Comparison of ENCODE assay signal across 8 cellular contexts in genomic region chr2:157627594-157628281, GRCh38.
DNase-seq lines count a peak whose midpoint lies in the region; ATAC-seq and TF ChIP-seq lines count a peak whose summit lies in the region.

No MANE protein-coding gene starts in this region.

- H3K4me3 ChIP-seq in BLaER1 treated with 17β-estradiol and CSF1 and Interleukin-3, amounts not matched to agents 10 nM and 100 nM, result peak overlapping the region; percentile 53 to 72 (median 62)
- peak overlapping the region; percentile 57; the same call in 1 of the 2 replicates for H3K4me3 ChIP-seq in WI38 (ENCODE audit: low read depth, low read length)
- H3K4me3 ChIP-seq in mucosa of rectum (ENCODE audit: low read length in 2 of 2), result peak overlapping the region; percentile 82

- H3K4me1 Mint-ChIP-seq in dendritic cell treated with granulocyte-macrophage colony-stimulating factor and Interleukin-4, amounts not matched to agents 40 ng/mL and 50 ng/mL, for 4 days (ENCODE audit: low read depth), result peaks cover 12% of the 10 kb centered on the region
- H3K4me1 Mint-ChIP-seq in stimulated activated naive CD8-positive, alpha-beta T cell treated with anti-CD3 and anti-CD28 coated beads, Interleukin-15, Interleukin-2, amounts not matched to agents 100 ng/mL and 50 ng/mL, for 24 hours (ENCODE audit: low read depth), result peaks cover 34% of the 10 kb centered on the region

- no peaks in the 10 kb centered on the region for H3K9me3 Mint-ChIP-seq in dendritic cell treated with granulocyte-macrophage colony-stimulating factor and Interleukin-4, amounts not matched to agents 40 ng/mL and 50 ng/mL, for 4 days
- peaks cover 6% of the 10 kb centered on the region for H3K9me3 Mint-ChIP-seq in stimulated activated naive CD8-positive, alpha-beta T cell treated with anti-CD3 and anti-CD28 coated beads, Interleukin-15, Interleukin-2, amounts not matched to agents 100 ng/mL and 50 ng/mL, for 24 hours

- H3K9ac ChIP-seq in BLaER1 treated with 17β-estradiol and CSF1 and Interleukin-3, amounts not matched to agents 10 nM and 100 nM, result peak overlapping the region in 7 of 11 experiments; percentile 51 to 66 (median 62); a peak in 7 of 22 replicates
- H3K9ac ChIP-seq in mucosa of rectum (ENCODE audit: low read depth in 1 of 2, low read length in 2 of 2), result peak overlapping the region; percentile 54 to 62

- peaks cover 18 to 32% (median 25%) of the 10 kb centered on the region in 11 experiments for H3K27me3 ChIP-seq in BLaER1 treated with 17β-estradiol and CSF1 and Interleukin-3, amounts not matched to agents 10 nM and 100 nM
- peaks cover 0 to 4% of the 10 kb centered on the region in 2 donors for H3K27me3 ChIP-seq in mucosa of rectum (ENCODE audit: control insufficient read depth in 2 of 2, insufficient read depth in 2 of 2, low read length in 2 of 2)

- TF ChIP-seq CTCF in WI38 (IDR thresholded peaks at IDR 0.05; ENCODE audit: low read depth, low read length), result no peak

- peaks cover 0 to 6% (median 0%) of the 10 kb centered on the region in 11 experiments; a peak in 4 of 22 replicates for H3K9me3 ChIP-seq in BLaER1 treated with 17β-estradiol and CSF1 and Interleukin-3, amounts not matched to agents 10 nM and 100 nM (replicated peaks in 1 of 11)
- no peaks in the 10 kb centered on the region for H3K9me3 ChIP-seq in mucosa of rectum (ENCODE audit: control insufficient read depth in 2 of 2, low read length in 2 of 2)

- no peak overlapping the region for H3K27ac Mint-ChIP-seq in dendritic cell treated with granulocyte-macrophage colony-stimulating factor and Interleukin-4, amounts not matched to agents 40 ng/mL and 50 ng/mL, for 4 days
- peak overlapping the region; percentile 81 for H3K27ac Mint-ChIP-seq in stimulated activated naive CD8-positive, alpha-beta T cell treated with anti-CD3 and anti-CD28 coated beads, Interleukin-15, Interleukin-2, amounts not matched to agents 100 ng/mL and 50 ng/mL, for 24 hours

- H3K27ac ChIP-seq in BLaER1 treated with 17β-estradiol and CSF1 and Interleukin-3, amounts not matched to agents 10 nM and 100 nM, result no peak overlapping the region
- peak overlapping the region; percentile 86 for H3K27ac ChIP-seq in mucosa of rectum (ENCODE audit: low read depth in 2 of 2, low read length in 2 of 2)

- H3K27me3 Mint-ChIP-seq in dendritic cell treated with granulocyte-macrophage colony-stimulating factor and Interleukin-4, amounts not matched to agents 40 ng/mL and 50 ng/mL, for 4 days, result peaks cover 29% of the 10 kb centered on the region
- peaks cover 8% of the 10 kb centered on the region for H3K27me3 Mint-ChIP-seq in stimulated activated naive CD8-positive, alpha-beta T cell treated with anti-CD3 and anti-CD28 coated beads, Interleukin-15, Interleukin-2, amounts not matched to agents 100 ng/mL and 50 ng/mL, for 24 hours

- intact Hi-C loops in dendritic cell treated with granulocyte-macrophage colony-stimulating factor and Interleukin-4, amounts not matched to agents 40 ng/mL and 50 ng/mL, for 4 days (cut with micrococcal nuclease), result no loop called here

- H3K36me3 Mint-ChIP-seq in dendritic cell treated with granulocyte-macrophage colony-stimulating factor and Interleukin-4, amounts not matched to agents 40 ng/mL and 50 ng/mL, for 4 days (ENCODE audit: low read depth), result no peaks in the 10 kb centered on the region
- H3K36me3 Mint-ChIP-seq in stimulated activated naive CD8-positive, alpha-beta T cell treated with anti-CD3 and anti-CD28 coated beads, Interleukin-15, Interleukin-2, amounts not matched to agents 100 ng/mL and 50 ng/mL, for 24 hours (ENCODE audit: low read depth), result no peaks in the 10 kb centered on the region

- H3K36me3 ChIP-seq in BLaER1 treated with 17β-estradiol and CSF1 and Interleukin-3, amounts not matched to agents 10 nM and 100 nM, result no peaks in the 10 kb centered on the region
- no peaks in the 10 kb centered on the region for H3K36me3 ChIP-seq in mucosa of rectum (ENCODE audit: control insufficient read depth in 2 of 2, insufficient read depth in 2 of 2, low read length in 2 of 2)

- DNase-seq in kidney glomerular epithelial cell (lab: John Stamatoyannopoulos, UW) (no peak), hepatic stellate cell (ENCODE audit: low spot score) (no peak)

- peaks cover 7 to 14% (median 11%) of the 10 kb centered on the region in 10 experiments; a peak in 17 of 20 replicates for H3K4me1 ChIP-seq in BLaER1 treated with 17β-estradiol and CSF1 and Interleukin-3, amounts not matched to agents 10 nM and 100 nM
- peaks cover 3 to 6% of the 10 kb centered on the region in 2 donors for H3K4me1 ChIP-seq in mucosa of rectum (ENCODE audit: control insufficient read depth in 2 of 2, insufficient read depth in 2 of 2, low read length in 2 of 2)

- peak overlapping the region; percentile 83 to 98 (median 94) for H3K4me2 ChIP-seq in BLaER1 treated with 17β-estradiol and CSF1 and Interleukin-3, amounts not matched to agents 10 nM and 100 nM

- H3K4me3 Mint-ChIP-seq in dendritic cell treated with granulocyte-macrophage colony-stimulating factor and Interleukin-4, amounts not matched to agents 40 ng/mL and 50 ng/mL, for 4 days, result peak overlapping the region; percentile 73
- peak overlapping the region; percentile 85 for H3K4me3 Mint-ChIP-seq in stimulated activated naive CD8-positive, alpha-beta T cell treated with anti-CD3 and anti-CD28 coated beads, Interleukin-15, Interleukin-2, amounts not matched to agents 100 ng/mL and 50 ng/mL, for 24 hours

- peaks cover 0 to 5% (median 0%) of the 10 kb centered on the region in 11 experiments; a peak in 1 of 22 replicates for H4K20me1 ChIP-seq in BLaER1 treated with 17β-estradiol and CSF1 and Interleukin-3, amounts not matched to agents 10 nM and 100 nM

- ATAC-seq in HG02870 (IDR thresholded peaks at IDR 0.05; ENCODE audit: unreplicated experiment), result peak; percentile 9

Comparison
In these comparisons a context has a peak if more than half of its experiments do, and no peak if none do; other contexts are left out.
1. H3K27ac ChIP-seq: peak in mucosa of rectum (2 of 2); none in BLaER1 treated with 17β-estradiol and CSF1 and Interleukin-3, amounts not matched to agents 10 nM and 100 nM (0 of 11).
2. Peak in every context shown above with its lines, with median percentiles within 50 percentile points of each other: H3K4me3 ChIP-seq.